ENCODE assay signal across 8 cellular contexts in genomic region chr7:108497082-108497725, GRCh38. TPM values are rescaled to one million over a fixed set of nuclear protein-coding genes. Genes with fewer than 3 reads are reported as not detected.
DNase-seq lines count a peak whose midpoint lies in the region; ATAC-seq and TF ChIP-seq lines count a peak whose summit lies in the region.

No MANE protein-coding gene starts in this region.

- intact Hi-C loops in activated CD4-positive, alpha-beta memory T cell treated with anti-CD3 and anti-CD28 coated beads for 36 hours (cut with micrococcal nuclease), result loop anchor here (1.0 kb wide), 2 partner anchors 45 to 316 kb away; no protein-coding TSS in a partner anchor
- intact Hi-C loops in ovary (cut with DNase I), result loop anchor here in 1 of 4 donors (10.0 kb wide), 1 partner anchor 312 kb away; no protein-coding TSS in a partner anchor

- no peaks in the 10 kb centered on the region for H3K4me1 Mint-ChIP-seq in activated CD4-positive, alpha-beta memory T cell treated with anti-CD3 and anti-CD28 coated beads for 36 hours (ENCODE audit: low read depth)

- no peak for TF ChIP-seq EP300 in ovary (IDR thresholded peaks at IDR 0.05)

- WGBS in ovary, 3 donors, result 92 to 94% (median 93%) methylated on average over 3 of the region's 3 CpGs

- CTCF ChIA-PET in activated CD4-positive, alpha-beta memory T cell treated with anti-CD3 and anti-CD28 coated beads for 36 hours (lab: Charles Lee), result interaction anchor here (0.6 to 2.6 kb wide), 21 partner anchors 10 to 384 kb away, joined by 3 to 17 read pairs (median 6); partner anchors contain the start of gene PNPLA8

- no peak overlapping the region for H3K4me3 Mint-ChIP-seq in activated CD4-positive, alpha-beta memory T cell treated with anti-CD3 and anti-CD28 coated beads for 36 hours

- ATAC-seq in GM18873 (IDR thresholded peaks at IDR 0.05; ENCODE audit: low FRiP score, unreplicated experiment), result peak; percentile 67
- ATAC-seq in HG03520 (IDR thresholded peaks at IDR 0.05; ENCODE audit: unreplicated experiment), result peak; percentile 73
- ATAC-seq in GM19023 (IDR thresholded peaks at IDR 0.05; ENCODE audit: unreplicated experiment), result no peak

- H3K27me3 ChIP-seq in ovary, result no peaks in the 10 kb centered on the region

- no peaks in the 10 kb centered on the region for H3K4me1 ChIP-seq in ovary (ENCODE audit: insufficient read depth)

- peaks cover 19% of the 10 kb centered on the region for H3K36me3 Mint-ChIP-seq in activated CD4-positive, alpha-beta memory T cell treated with anti-CD3 and anti-CD28 coated beads for 36 hours

- DNase-seq in NCI-H526 (lab: John Stamatoyannopoulos, UW), result peak; percentile 59 to 80
- DNase-seq in activated CD4-positive, alpha-beta memory T cell treated with anti-CD3 and anti-CD28 coated beads for 36 hours, result peak; percentile 20
- DNase-seq in fibroblast of peridontal ligament (ENCODE audit: extremely low read depth), result peak; percentile 69
- DNase-seq in ovary, result peak in 1 of 5 donors; percentile 22

- TF ChIP-seq POLR2A in ovary (IDR thresholded peaks at IDR 0.05), result no peak

- no peaks in the 10 kb centered on the region for H3K36me3 ChIP-seq in ovary

- H3K4me3 ChIP-seq in ovary, result no peak overlapping the region

- H3K27ac ChIP-seq in C4-2B, result no peak overlapping the region
- H3K27ac ChIP-seq in ovary, result no peak overlapping the region

- H3K9me3 ChIP-seq in ovary, result no peaks in the 10 kb centered on the region

- TF ChIP-seq CTCF in C4-2B (conservative IDR thresholded peaks at IDR 0.05) (peak; percentile 94), ovary (IDR thresholded peaks at IDR 0.05) (peak in 2 of 3 donors; percentile 47 to 60)

- no peaks in the 10 kb centered on the region for H3K27me3 Mint-ChIP-seq in activated CD4-positive, alpha-beta memory T cell treated with anti-CD3 and anti-CD28 coated beads for 36 hours

- POLR2A ChIA-PET in activated CD4-positive, alpha-beta memory T cell treated with anti-CD3 and anti-CD28 coated beads for 36 hours (lab: Charles Lee), result no interaction called here

- no peaks in the 10 kb centered on the region for H3K9me3 Mint-ChIP-seq in activated CD4-positive, alpha-beta memory T cell treated with anti-CD3 and anti-CD28 coated beads for 36 hours

- no peak overlapping the region for H3K27ac Mint-ChIP-seq in activated CD4-positive, alpha-beta memory T cell treated with anti-CD3 and anti-CD28 coated beads for 36 hours

RNA-seq across cellular contexts. Expression of gene PNPLA8, which starts 28.7 kb away (rescaled TPM):
- total RNA-seq in activated CD4-positive, alpha-beta memory T cell treated with anti-CD3 and anti-CD28 coated beads for 36 hours, result 10 to 100 TPM; 21.7 to 22.1 TPM
- 10 to 100 TPM; 21.2 to 39.7 (median 26.2) TPM for total RNA-seq in ovary
- 10 to 100 TPM; 16.8 to 18.1 TPM for polyA plus RNA-seq in ovary

RNA-seq across cellular contexts. Expression of gene NRCAM, which starts 41.0 kb away (rescaled TPM):
- total RNA-seq in activated CD4-positive, alpha-beta memory T cell treated with anti-CD3 and anti-CD28 coated beads for 36 hours, result under 1 TPM in 1 of 2 experiments, not detected in 1; 0.14 TPM
- 10 to 100 TPM in 2 of 7 donors, 1 to 10 TPM in 4, under 1 TPM in 1; 0.61 to 14.8 (median 3.3) TPM for total RNA-seq in ovary
- polyA plus RNA-seq in ovary, result 1 to 10 TPM; 1.3 to 2.3 TPM
